Comparison of ENCODE assay signal across 15 cellular contexts in the genomic region with DNA sequence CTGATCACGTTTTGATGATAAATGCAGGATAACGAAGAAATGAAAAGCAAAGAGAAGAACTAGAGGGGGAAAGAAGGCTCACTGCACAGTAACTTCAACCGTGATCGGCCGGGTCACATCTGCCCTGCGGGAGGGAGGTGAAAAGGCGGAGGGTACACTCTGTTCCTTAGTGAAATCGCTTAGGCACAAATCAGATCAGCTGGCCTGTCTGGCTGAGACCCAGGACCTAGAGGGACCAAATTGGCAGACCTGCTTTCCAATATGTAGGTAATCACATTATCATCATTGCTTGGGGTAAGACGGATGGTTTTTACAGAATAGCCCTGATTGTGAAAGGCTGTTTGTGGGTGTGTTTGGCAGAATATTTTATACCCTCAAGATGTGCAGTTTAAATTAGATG.
A peak's percentile ranks its signal among the peaks of the same experiment; 100 is the strongest.
DNase-seq lines count a peak whose midpoint lies in the region; ATAC-seq and TF ChIP-seq lines count a peak whose summit lies in the region.
"Had no signal": no experiment of that assay in that cellular context is flagged by ENCODE, and none has a peak within 500 bp of the region (broad histone marks: within the 10 kb centered on the region; RNA-seq: fewer than 3 reads in every experiment).

No MANE protein-coding gene starts in this region.

- CTCF ChIA-PET in SK-N-SH (lab: Yijun Ruan, JAX): interaction anchor here (1.9 to 4.5 kb wide), 2 partner anchors 315 to 328 kb away, joined by 5 to 69 read pairs; no protein-coding TSS in a partner anchor
- CTCF ChIA-PET in A673 (lab: Charles Lee): no interaction called here

- intact Hi-C loops in body of pancreas (cut with DNase I): no loop called here
- intact Hi-C loops in A673 (cut with micrococcal nuclease; ENCODE audit: unreplicated experiment): no loop called here

- H3K27ac ChIP-seq in SK-N-SH (ENCODE audit: low read depth in 2 of 2, low read length in 1 of 2) (no peak overlapping the region), body of pancreas (no peak overlapping the region), A673 (ENCODE audit: low read depth, low read length, poor library complexity, severe bottlenecking) (no peak overlapping the region)

- H3K9me3 ChIP-seq in SK-N-SH (no peaks in the 10 kb centered on the region), body of pancreas (no peaks in the 10 kb centered on the region), A673 (ENCODE audit: low read depth, low read length, poor library complexity, severe bottlenecking) (no peaks in the 10 kb centered on the region)

- H3K36me3 ChIP-seq in SK-N-SH (replicated peaks in 1 of 2; ENCODE audit: control insufficient read depth in 1 of 2, insufficient read depth in 2 of 2, low read length in 1 of 2) (no peaks in the 10 kb centered on the region), body of pancreas (replicated peaks in 1 of 2; ENCODE audit: insufficient read depth in 1 of 2, low read depth in 2 of 2) (no peaks in the 10 kb centered on the region), A673 (ENCODE audit: insufficient read depth, low read length, poor library complexity, severe bottlenecking) (no peaks in the 10 kb centered on the region)

- TF ChIP-seq RAD21 in SK-N-SH (IDR thresholded peaks at IDR 0.05; ENCODE audit: low read length): 0 out of 2 replicates have a peak, but pooled peaks have one; percentile 3

- H3K27me3 Mint-ChIP-seq in neural crest cell (ENCODE audit: low read depth): peaks cover 13% of the 10 kb centered on the region

- DNase-seq in SK-N-SH (peak; percentile 50), G401 (ENCODE audit: low spot score) (peak; percentile 33), body of pancreas (peak in 3 of 4 donors; percentile 10 to 19 (median 15)), neural crest cell (ENCODE audit: low read depth, low spot score) (no peak), NCI-H345 (lab: John Stamatoyannopoulos, UW) (no peak), A673 (ENCODE audit: low spot score) (no peak)
- DNase-seq: 8988T; ACHN; Calu3; CD4-positive, alpha-beta T cell; DMS 273 treated with DMSO at 0.1 percent for 48 hours had no signal

- H3K27ac Mint-ChIP-seq in neural crest cell (ENCODE audit: unreplicated experiment): peak overlapping the region; percentile 59
- H3K27ac Mint-ChIP-seq: CD4-positive, alpha-beta T cell had no signal

- peak in 1 of 2 experiments; percentile 44; a peak in 1 of 4 replicates for TF ChIP-seq EP300 in SK-N-SH (IDR thresholded peaks at IDR 0.05; ENCODE audit: borderline replicate concordance in 1 of 2, low read depth in 1 of 2, low read length in 1 of 2)

- WGBS in SK-N-SH (ENCODE audit: low lambda C conversion rate): 41% methylated on average over 9 of the region's 9 CpGs
- 63 to 64% methylated on average over 9 of the region's 9 CpGs for WGBS in body of pancreas, 2 donors

- H3K27me3 ChIP-seq in SK-N-SH (ENCODE audit: insufficient read depth): no peaks in the 10 kb centered on the region
- H3K27me3 ChIP-seq in body of pancreas: no peaks in the 10 kb centered on the region
- H3K27me3 ChIP-seq in A673 (replicated peaks; ENCODE audit: insufficient read depth, low read depth, low read length, poor library complexity): peaks cover 3% of the 10 kb centered on the region

- BruUV-seq in A673 (replicated peaks; lab: Mats Ljungman, UMichigan): no TSS peak

- ATAC-seq in SK-N-SH treated with all-trans-retinoic acid at 6 μM for 48 hours (no peak), body of pancreas (no peak), GM18867 (IDR thresholded peaks at IDR 0.05; ENCODE audit: unreplicated experiment) (no peak)
- ATAC-seq: HCT116, HepG2 had no signal

- TF ChIP-seq CTCF in SK-N-SH (IDR thresholded peaks at IDR 0.05) (no peak), body of pancreas (IDR thresholded peaks at IDR 0.05) (no peak), neural crest cell (conservative IDR thresholded peaks at IDR 0.05) (no peak), A673 (conservative IDR thresholded peaks at IDR 0.05; ENCODE audit: low read depth, low read length) (no peak)

- H3K9me2 ChIP-seq in SK-N-SH: no peaks in the 10 kb centered on the region

- H3K4me1 ChIP-seq in SK-N-SH (ENCODE audit: control insufficient read depth in 1 of 2, insufficient read depth in 2 of 2, low read depth in 1 of 2, low read length in 1 of 2) (peaks cover 0 to 8% of the 10 kb centered on the region in 2 experiments; a peak in 1 of 4 replicates), body of pancreas (peaks cover 8% of the 10 kb centered on the region), A673 (ENCODE audit: insufficient read depth, low read length, poor library complexity, severe bottlenecking) (no peaks in the 10 kb centered on the region)

- H4K20me1 ChIP-seq in SK-N-SH (ENCODE audit: insufficient read depth): no peaks in the 10 kb centered on the region

- in situ Hi-C loops in G401 (cut with HindIII; ENCODE audit: low sequenced_read_pairs): no loop called here

- POLR2A ChIA-PET in SK-N-SH (lab: Yijun Ruan, JAX) (interaction anchor here (1.7 kb wide), 1 partner anchor 278 kb away, joined by 5 read pairs; the partner anchor contains the start of gene RMI1), A673 (lab: Charles Lee; ENCODE audit: low non-redundant PET) (no interaction called here)

- no peak overlapping the region for H3K9ac ChIP-seq in SK-N-SH

- no peak overlapping the region for H2AFZ ChIP-seq in SK-N-SH (ENCODE audit: low read depth)

- no peaks in the 10 kb centered on the region for H3K9me3 Mint-ChIP-seq in neural crest cell
- H3K9me3 Mint-ChIP-seq: CD4-positive, alpha-beta T cell had no signal

- H3K4me3 ChIP-seq in SK-N-SH (ENCODE audit: low read depth in 2 of 2, low read length in 1 of 2) (no peak overlapping the region), body of pancreas (no peak overlapping the region), A673 (ENCODE audit: low read depth, low read length, poor library complexity, severe bottlenecking) (no peak overlapping the region)

- no peaks in the 10 kb centered on the region for H3K79me2 ChIP-seq in SK-N-SH (ENCODE audit: insufficient read depth)

- H3K4me1 Mint-ChIP-seq in neural crest cell: peaks cover 4% of the 10 kb centered on the region

- no peak overlapping the region for H3K4me2 ChIP-seq in SK-N-SH

- TF ChIP-seq POLR2A in body of pancreas (IDR thresholded peaks at IDR 0.05): no peak

- H3K4me3 Mint-ChIP-seq in neural crest cell: no peak overlapping the region
- H3K4me3 Mint-ChIP-seq: CD4-positive, alpha-beta T cell had no signal

- H3F3A ChIP-seq in SK-N-SH (replicated peaks; ENCODE audit: insufficient read depth): no peaks in the 10 kb centered on the region

- no peaks in the 10 kb centered on the region for H3K36me3 Mint-ChIP-seq in neural crest cell (ENCODE audit: low read depth)

TF ChIP-seq in SK-N-SH, 30 proteins besides CTCF, POLR2A, EP300 and RAD21 (continues in another document):
- TF ChIP-seq, protein P1, sequence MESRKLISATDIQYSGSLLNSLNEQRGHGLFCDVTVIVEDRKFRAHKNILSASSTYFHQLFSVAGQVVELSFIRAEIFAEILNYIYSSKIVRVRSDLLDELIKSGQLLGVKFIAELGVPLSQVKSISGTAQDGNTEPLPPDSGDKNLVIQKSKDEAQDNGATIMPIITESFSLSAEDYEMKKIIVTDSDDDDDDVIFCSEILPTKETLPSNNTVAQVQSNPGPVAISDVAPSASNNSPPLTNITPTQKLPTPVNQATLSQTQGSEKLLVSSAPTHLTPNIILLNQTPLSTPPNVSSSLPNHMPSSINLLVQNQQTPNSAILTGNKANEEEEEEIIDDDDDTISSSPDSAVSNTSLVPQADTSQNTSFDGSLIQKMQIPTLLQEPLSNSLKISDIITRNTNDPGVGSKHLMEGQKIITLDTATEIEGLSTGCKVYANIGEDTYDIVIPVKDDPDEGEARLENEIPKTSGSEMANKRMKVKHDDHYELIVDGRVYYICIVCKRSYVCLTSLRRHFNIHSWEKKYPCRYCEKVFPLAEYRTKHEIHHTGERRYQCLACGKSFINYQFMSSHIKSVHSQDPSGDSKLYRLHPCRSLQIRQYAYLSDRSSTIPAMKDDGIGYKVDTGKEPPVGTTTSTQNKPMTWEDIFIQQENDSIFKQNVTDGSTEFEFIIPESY (IDR thresholded peaks at IDR 0.05; ENCODE audit: borderline replicate concordance, low read depth): no peak
- TF ChIP-seq SMC3 (IDR thresholded peaks at IDR 0.05; ENCODE audit: low read depth, low read length) (no peak), RFX5 (IDR thresholded peaks at IDR 0.05; ENCODE audit: low read length) (no peak)

TF ChIP-seq in SK-N-SH treated with all-trans-retinoic acid at 6 μM for 48 hours, 23 proteins besides CTCF, POLR2A, EP300 and RAD21 (continues in another document):
- TF ChIP-seq ZNF8 (CRISPR knock-in tag; IDR thresholded peaks at IDR 0.05): no peak
- no peak for TF ChIP-seq TCF4 (CRISPR knock-in tag; IDR thresholded peaks at IDR 0.05; ENCODE audit: borderline replicate concordance)
- TF ChIP-seq ZFP30 (CRISPR knock-in tag; IDR thresholded peaks at IDR 0.05): no peak
- no peak for TF ChIP-seq ZC3H10 (CRISPR knock-in tag; IDR thresholded peaks at IDR 0.05)
- TF ChIP-seq ARNTL (CRISPR knock-in tag; IDR thresholded peaks at IDR 0.05; ENCODE audit: borderline replicate concordance, low read depth): no peak
- no peak for TF ChIP-seq ISL1 (CRISPR knock-in tag; IDR thresholded peaks at IDR 0.05)
- no peak for TF ChIP-seq TSHZ2 (CRISPR knock-in tag; IDR thresholded peaks at IDR 0.05)

Comparison
In these comparisons a context has a peak if more than half of its experiments do, and no peak if none do; other contexts are left out.
1. DNase-seq: peak in SK-N-SH (single experiment), G401 (single experiment) and body of pancreas (3 of 4); none in neural crest cell (single experiment), NCI-H345 (single experiment) and A673 (single experiment).